ENCODE assay signal across 8 cellular contexts in the genomic region with DNA sequence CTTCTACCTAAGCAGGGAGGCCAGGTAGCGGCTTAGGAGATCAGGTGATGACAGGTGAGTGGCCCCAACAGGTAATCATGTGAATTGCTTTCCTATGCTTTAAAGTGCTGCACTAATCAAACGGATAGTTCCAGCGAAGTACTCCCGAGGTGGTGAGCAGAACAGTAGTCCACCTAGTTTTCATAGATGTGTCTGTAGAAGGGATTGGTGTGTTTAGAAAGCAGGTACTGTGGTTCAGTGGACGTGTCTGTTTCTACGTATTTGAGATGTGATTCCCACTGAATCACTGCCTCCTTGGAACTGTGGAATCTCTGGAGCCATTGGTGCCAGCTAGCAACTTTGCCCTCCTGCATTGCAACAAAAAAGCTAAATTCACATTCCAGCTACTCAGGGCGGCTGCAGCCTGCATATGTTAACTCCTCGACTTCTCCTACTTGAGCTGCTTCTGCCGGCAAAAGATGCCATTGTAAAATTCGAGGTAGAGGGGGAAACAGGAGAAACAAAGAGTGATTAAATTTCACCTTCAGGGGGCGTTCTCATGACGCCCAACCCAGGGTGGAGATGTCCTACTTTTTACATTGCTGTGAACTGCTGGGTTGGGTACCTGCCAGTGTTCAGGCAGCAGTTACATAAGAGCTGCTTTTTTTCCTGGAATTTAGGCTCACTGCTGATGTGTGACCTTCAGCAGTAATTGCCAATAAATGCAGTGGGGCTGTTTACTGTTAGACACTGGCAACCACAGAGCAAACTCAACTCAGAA.
DNase-seq lines count a peak whose midpoint lies in the region; ATAC-seq and TF ChIP-seq lines count a peak whose summit lies in the region.

No MANE protein-coding gene starts in this region.

- H3K27me3 ChIP-seq in kidney epithelial cell (ENCODE audit: control insufficient read depth, insufficient read depth, low read length) = no peaks in the 10 kb centered on the region
- H3K27me3 ChIP-seq in suprapubic skin = no peaks in the 10 kb centered on the region

- H3K36me3 ChIP-seq in kidney epithelial cell (ENCODE audit: control insufficient read depth, insufficient read depth, low read length) (no peaks in the 10 kb centered on the region), suprapubic skin (no peaks in the 10 kb centered on the region)

- WGBS in suprapubic skin = 33% methylated on average over 12 of the region's 12 CpGs

- no peak overlapping the region for H3K4me3 Mint-ChIP-seq in activated CD4-positive, alpha-beta T cell treated with anti-CD3 and anti-CD28 coated beads, Interleukin-2, amount 10 ng/mL, durations not matched to agents 24 days and 14 days

- H3K27me3 Mint-ChIP-seq in activated CD4-positive, alpha-beta T cell treated with anti-CD3 and anti-CD28 coated beads, Interleukin-2, amount 10 ng/mL, durations not matched to agents 24 days and 14 days = no peaks in the 10 kb centered on the region

- TF ChIP-seq EP300 in suprapubic skin (IDR thresholded peaks at IDR 0.05) = no peak

- no peaks in the 10 kb centered on the region for H3K9me3 Mint-ChIP-seq in activated CD4-positive, alpha-beta T cell treated with anti-CD3 and anti-CD28 coated beads, Interleukin-2, amount 10 ng/mL, durations not matched to agents 24 days and 14 days

- H3K27ac Mint-ChIP-seq in activated CD4-positive, alpha-beta T cell treated with anti-CD3 and anti-CD28 coated beads, Interleukin-2, amount 10 ng/mL, durations not matched to agents 24 days and 14 days = peak overlapping the region; percentile 35

- H3K4me3 ChIP-seq in cardiac fibroblast (replicated peaks in 1 of 2; ENCODE audit: low read depth in 2 of 2, low read length in 2 of 2) (no peak overlapping the region), kidney epithelial cell (ENCODE audit: low read depth, low read length) (no peak overlapping the region), suprapubic skin (no peak overlapping the region)

- no peak for TF ChIP-seq POLR2A in suprapubic skin (IDR thresholded peaks at IDR 0.05)

- TF ChIP-seq CTCF in cardiac fibroblast (IDR thresholded peaks at IDR 0.05; ENCODE audit: low read depth, low read length) = peak; percentile 35
- peak; percentile 49 for TF ChIP-seq CTCF in kidney epithelial cell (IDR thresholded peaks at IDR 0.05; ENCODE audit: insufficient read depth, low read length, poor library complexity, severe bottlenecking)
- TF ChIP-seq CTCF in suprapubic skin (IDR thresholded peaks at IDR 0.05) = peak; percentile 23 to 24

- H3K4me1 ChIP-seq in suprapubic skin = peaks cover 54% of the 10 kb centered on the region

- peaks cover 24% of the 10 kb centered on the region for H3K36me3 Mint-ChIP-seq in activated CD4-positive, alpha-beta T cell treated with anti-CD3 and anti-CD28 coated beads, Interleukin-2, amount 10 ng/mL, durations not matched to agents 24 days and 14 days (ENCODE audit: low read depth)

- H3K4me1 Mint-ChIP-seq in activated CD4-positive, alpha-beta T cell treated with anti-CD3 and anti-CD28 coated beads, Interleukin-2, amount 10 ng/mL, durations not matched to agents 24 days and 14 days = peaks cover 52% of the 10 kb centered on the region

- peak overlapping the region; percentile 71 for H3K27ac ChIP-seq in suprapubic skin

- DNase-seq in activated CD4-positive, alpha-beta T cell treated with anti-CD3 and anti-CD28 coated beads, Interleukin-2, amount 10 ng/mL, durations not matched to agents 24 days and 14 days = peak; percentile 73
- DNase-seq in activated CD4-positive, alpha-beta T cell treated with anti-CD3 and anti-CD28 coated beads, Interleukin-2, amount 50 U/mL, for 4 hours = no peak
- peak; percentile 67 for DNase-seq in NCI-H82 (lab: John Stamatoyannopoulos, UW)
- peak; percentile 94 to 96 for DNase-seq in cardiac fibroblast (ENCODE audit: low read depth in 2 of 2)
- DNase-seq in kidney epithelial cell (ENCODE audit: low read depth) = peak; percentile 71
- no peak for DNase-seq in suprapubic skin (ENCODE audit: low spot score in 2 of 2)
- DNase-seq in DMS114 treated with DMSO at 0.1 percent for 48 hours (lab: John Stamatoyannopoulos, UW; ENCODE audit: unreplicated experiment) = no peak

- intact Hi-C loops in activated CD4-positive, alpha-beta T cell treated with anti-CD3 and anti-CD28 coated beads, Interleukin-2, amount 10 ng/mL, durations not matched to agents 24 days and 14 days (cut with micrococcal nuclease) = loop anchor here (5.0 kb wide), 3 partner anchors 37 to 472 kb away; no protein-coding TSS in a partner anchor

- no peaks in the 10 kb centered on the region for H3K9me3 ChIP-seq in suprapubic skin

- no peak for ATAC-seq in GM18498 (IDR thresholded peaks at IDR 0.05; ENCODE audit: unreplicated experiment)

Comparison
In these comparisons a context has a peak if more than half of its experiments do, and no peak if none do; other contexts are left out.
1. DNase-seq: peak in activated CD4-positive, alpha-beta T cell treated with anti-CD3 and anti-CD28 coated beads, Interleukin-2, amount 10 ng/mL, durations not matched to agents 24 days and 14 days (single experiment), NCI-H82 (single experiment), cardiac fibroblast (2 of 2) and kidney epithelial cell (single experiment); none in activated CD4-positive, alpha-beta T cell treated with anti-CD3 and anti-CD28 coated beads, Interleukin-2, amount 50 U/mL, for 4 hours (0 of 2), suprapubic skin (0 of 2) and DMS114 treated with DMSO at 0.1 percent for 48 hours (single experiment).
2. Peak in every context shown above with its lines, with median percentiles within 50 percentile points of each other: CTCF ChIP-seq.